In genomic region chr11:134951305-134951700, GRCh38 we compare ENCODE assay signal across 11 cellular contexts.
DNase-seq lines count a peak whose midpoint lies in the region; TF ChIP-seq lines count a peak whose summit lies in the region.
"Had no signal": no experiment of that assay in that cellular context is flagged by ENCODE, and none has a peak within 500 bp of the region (broad histone marks: within the 10 kb centered on the region; RNA-seq: fewer than 3 reads in every experiment).

No MANE protein-coding gene starts in this region.

- H3K4me2 ChIP-seq in Karpas-422 (ENCODE audit: low read depth, low read length, poor library complexity, severe bottlenecking), result peak overlapping the region; percentile 52

- 0 out of 2 replicates have a peak overlapping the region, but pooled peaks have one; percentile 48 for H2AFZ ChIP-seq in Karpas-422 (ENCODE audit: low read length)

- no peaks in the 10 kb centered on the region for H3K79me2 ChIP-seq in Karpas-422 (ENCODE audit: low read length)

- TF ChIP-seq CTCF in prostate gland (IDR thresholded peaks at IDR 0.05), result no peak

- peak overlapping the region; percentile 95 for H3K27ac ChIP-seq in Karpas-422 (ENCODE audit: low read length)
- peak overlapping the region; percentile 5 for H3K27ac ChIP-seq in temporal lobe (ENCODE audit: low read depth, low read length)
- no peak overlapping the region for H3K27ac ChIP-seq in prostate gland
- H3K27ac ChIP-seq: heart left ventricle, VCaP had no signal

- DNase-seq in Karpas-422 (peak; percentile 90), brain pericyte (ENCODE audit: low read depth, low spot score) (peak; percentile 62), iris pigment epithelial cell (ENCODE audit: low read depth) (peak; percentile 67), germinal center (ENCODE audit: low spot score) (no peak), prostate gland (ENCODE audit: low spot score) (no peak)
- no peak for DNase-seq in stimulated activated naive CD4-positive, alpha-beta T cell (lab: John Stamatoyannopoulos, UW)
- DNase-seq: activated naive CD4-positive, alpha-beta T cell treated with anti-CD3 and anti-CD28 coated beads, Interleukin-2, amount 50 U/mL, for 16 hours; heart left ventricle; natural killer cell had no signal

- H3K36me3 ChIP-seq in Karpas-422 (ENCODE audit: insufficient read depth, low read length) (no peaks in the 10 kb centered on the region), prostate gland (no peaks in the 10 kb centered on the region)
- H3K36me3 ChIP-seq: heart left ventricle had no signal

- TF ChIP-seq POLR2A in prostate gland (IDR thresholded peaks at IDR 0.05), result no peak

- H3K9ac ChIP-seq in Karpas-422 (ENCODE audit: low read length), result peak overlapping the region; percentile 57

- no peaks in the 10 kb centered on the region for H3K9me2 ChIP-seq in Karpas-422 (replicated peaks; ENCODE audit: insufficient read depth, low read length)

- H3K9me3 ChIP-seq in Karpas-422 (ENCODE audit: low read length) (no peaks in the 10 kb centered on the region), prostate gland (no peaks in the 10 kb centered on the region)
- H3K9me3 ChIP-seq: heart left ventricle had no signal

- WGBS in prostate gland, result 60% methylated on average over 6 of the region's 6 CpGs

- H3K4me3 ChIP-seq in Karpas-422 (ENCODE audit: low read length), result peak overlapping the region; percentile 42
- no peak overlapping the region for H3K4me3 ChIP-seq in prostate gland
- H3K4me3 ChIP-seq: heart left ventricle had no signal

- H3K4me1 ChIP-seq in Karpas-422 (ENCODE audit: low read length), result peaks cover 53% of the 10 kb centered on the region
- no peaks in the 10 kb centered on the region for H3K4me1 ChIP-seq in prostate gland (replicated peaks)

- intact Hi-C loops in prostate gland (cut with DNase I), result no loop called here

- H4K20me1 ChIP-seq in Karpas-422 (ENCODE audit: insufficient read depth, low read depth, low read length), result no peaks in the 10 kb centered on the region

- H3K27me3 ChIP-seq in Karpas-422 (ENCODE audit: low read length), result no peaks in the 10 kb centered on the region
- peaks cover 3% of the 10 kb centered on the region for H3K27me3 ChIP-seq in prostate gland (replicated peaks; ENCODE audit: insufficient read depth)

Comparison
In these comparisons a context has a peak if more than half of its experiments do, and no peak if none do; other contexts are left out.
1. DNase-seq: peak in Karpas-422 (single experiment), brain pericyte (single experiment) and iris pigment epithelial cell (single experiment); none in germinal center (single experiment), prostate gland (single experiment) and stimulated activated naive CD4-positive, alpha-beta T cell (0 of 6).
2. H3K27ac ChIP-seq: peak in Karpas-422 (single experiment) and temporal lobe (single experiment); none in prostate gland (0 of 2).